In genomic region chr12:12097821-12098688, GRCh38 we compare ENCODE assay signal across 20 cellular contexts. TPM values are rescaled to one million over a fixed set of nuclear protein-coding genes. Genes with fewer than 3 reads are reported as not detected.
DNase-seq lines count a peak whose midpoint lies in the region; ATAC-seq, FAIRE-seq and TF ChIP-seq lines count a peak whose summit lies in the region.
"Had no signal": no experiment of that assay in that cellular context is flagged by ENCODE, and none has a peak within 500 bp of the region (broad histone marks: within the 10 kb centered on the region; RNA-seq: fewer than 3 reads in every experiment).

No MANE protein-coding gene starts in this region.

- H2AFZ ChIP-seq in astrocyte (ENCODE audit: low read depth, low read length) = no peak overlapping the region

- no peak for FAIRE-seq in astrocyte (lab: Jason Lieb, UNC)
- FAIRE-seq: G401.6, GM12892 had no signal

- H3K4me1 Mint-ChIP-seq in activated CD8-positive, alpha-beta memory T cell treated with anti-CD3 and anti-CD28 coated beads, Interleukin-2, amount 10 ng/mL, durations not matched to agents 7 days and 5 days = no peaks in the 10 kb centered on the region
- H3K4me1 Mint-ChIP-seq in astrocyte (ENCODE audit: low read depth, unreplicated experiment) = peaks cover 3% of the 10 kb centered on the region
- H3K4me1 Mint-ChIP-seq: B cell, H9 had no signal

- no peak overlapping the region for H3K27ac Mint-ChIP-seq in activated CD8-positive, alpha-beta memory T cell treated with anti-CD3 and anti-CD28 coated beads, Interleukin-2, amount 10 ng/mL, durations not matched to agents 7 days and 5 days
- no peak overlapping the region for H3K27ac Mint-ChIP-seq in astrocyte (ENCODE audit: unreplicated experiment)
- H3K27ac Mint-ChIP-seq: B cell; CD4-positive, alpha-beta T cell; H9 had no signal

- DNase-seq in activated CD8-positive, alpha-beta memory T cell treated with anti-CD3 and anti-CD28 coated beads, Interleukin-2, amount 10 ng/mL, durations not matched to agents 7 days and 5 days = peak; percentile 23
- no peak for DNase-seq in activated CD8-positive, alpha-beta memory T cell treated with anti-CD3 and anti-CD28 coated beads, Interleukin-2, amount 50 U/mL, for 4 hours
- peak; percentile 50 for DNase-seq in astrocyte (ENCODE audit: low read depth)
- DNase-seq in fibroblast of villous mesenchyme (ENCODE audit: low read depth) = peak; percentile 25
- no peak for DNase-seq in NCI-H526 treated with DMSO at 0.1 percent for 48 hours (lab: John Stamatoyannopoulos, UW)
- no peak for DNase-seq in Peyer's patch
- no peak for DNase-seq in NOMO-1 treated with dmso at 0.1 percent for 144 hours (lab: John Stamatoyannopoulos, UW; ENCODE audit: unreplicated experiment)
- DNase-seq: C1 segment of cervical spinal cord; Calu3; CD4-positive, alpha-beta T cell; DMS 273 treated with DMSO at 0.1 percent for 48 hours; DMS79; EL; GOT3; H9 had no signal

- H3K36me3 ChIP-seq in astrocyte (ENCODE audit: insufficient read depth, low read length) (no peaks in the 10 kb centered on the region), Peyer's patch (peaks cover 0 to 39% (median 0%) of the 10 kb centered on the region in 3 donors)

- H3K4me1 ChIP-seq in astrocyte (ENCODE audit: insufficient read depth, low read length) (peaks cover 12% of the 10 kb centered on the region), Peyer's patch (no peaks in the 10 kb centered on the region)

- peaks cover 12% of the 10 kb centered on the region for H3K27me3 Mint-ChIP-seq in activated CD8-positive, alpha-beta memory T cell treated with anti-CD3 and anti-CD28 coated beads, Interleukin-2, amount 10 ng/mL, durations not matched to agents 7 days and 5 days
- no peaks in the 10 kb centered on the region for H3K27me3 Mint-ChIP-seq in astrocyte (ENCODE audit: low read depth, unreplicated experiment)
- H3K27me3 Mint-ChIP-seq: CD4-positive, alpha-beta T cell had no signal

- H3K27me3 ChIP-seq in astrocyte (ENCODE audit: insufficient read depth, low read length) (no peaks in the 10 kb centered on the region), Peyer's patch (no peaks in the 10 kb centered on the region)

- no peak for TF ChIP-seq POLR2A in Peyer's patch (IDR thresholded peaks at IDR 0.05)

- H3K9me3 ChIP-seq in astrocyte (ENCODE audit: insufficient read depth, low read depth, low read length) (no peaks in the 10 kb centered on the region), Peyer's patch (no peaks in the 10 kb centered on the region)

- no peaks in the 10 kb centered on the region for H3K9me3 Mint-ChIP-seq in activated CD8-positive, alpha-beta memory T cell treated with anti-CD3 and anti-CD28 coated beads, Interleukin-2, amount 10 ng/mL, durations not matched to agents 7 days and 5 days (ENCODE audit: low read depth)
- H3K9me3 Mint-ChIP-seq in astrocyte (ENCODE audit: unreplicated experiment) = peaks cover 2% of the 10 kb centered on the region
- H3K9me3 Mint-ChIP-seq: CD4-positive, alpha-beta T cell; H9 had no signal

- no peak overlapping the region for H3K4me2 ChIP-seq in astrocyte (ENCODE audit: low read length)

- peaks cover 11% of the 10 kb centered on the region for H3K36me3 Mint-ChIP-seq in activated CD8-positive, alpha-beta memory T cell treated with anti-CD3 and anti-CD28 coated beads, Interleukin-2, amount 10 ng/mL, durations not matched to agents 7 days and 5 days
- H3K36me3 Mint-ChIP-seq in astrocyte (ENCODE audit: low read depth, unreplicated experiment) = peaks cover 19% of the 10 kb centered on the region

- CTCF ChIA-PET in activated CD8-positive, alpha-beta memory T cell treated with anti-CD3 and anti-CD28 coated beads, Interleukin-2, amount 10 ng/mL, durations not matched to agents 7 days and 5 days (lab: Charles Lee) = interaction anchor here (0.6 kb wide), 1 partner anchor 745 kb away, joined by 5 read pairs; no protein-coding TSS in a partner anchor

- no peak for ATAC-seq in activated CD8-positive, alpha-beta memory T cell treated with anti-CD3 and anti-CD28 coated beads, Interleukin-2, amount 10 ng/mL, durations not matched to agents 7 days and 5 days

- H3K27ac ChIP-seq in astrocyte (ENCODE audit: low read depth, low read length) = no peak overlapping the region
- no peak overlapping the region for H3K27ac ChIP-seq in Peyer's patch
- H3K27ac ChIP-seq: HL-60 had no signal

- no peaks in the 10 kb centered on the region for H3K79me2 ChIP-seq in astrocyte (ENCODE audit: insufficient read depth, low read length)

- H4K20me1 ChIP-seq in astrocyte (ENCODE audit: insufficient read depth, low read length) = no peaks in the 10 kb centered on the region

- TF ChIP-seq CTCF in astrocyte (IDR thresholded peaks at IDR 0.05; ENCODE audit: insufficient read depth, low read depth, low read length) (no peak), fibroblast of villous mesenchyme (IDR thresholded peaks at IDR 0.05; ENCODE audit: insufficient read depth, low read depth, low read length) (no peak), Peyer's patch (IDR thresholded peaks at IDR 0.05) (no peak)

- H3K4me3 Mint-ChIP-seq in activated CD8-positive, alpha-beta memory T cell treated with anti-CD3 and anti-CD28 coated beads, Interleukin-2, amount 10 ng/mL, durations not matched to agents 7 days and 5 days = no peak overlapping the region
- H3K4me3 Mint-ChIP-seq in astrocyte (ENCODE audit: unreplicated experiment) = no peak overlapping the region
- H3K4me3 Mint-ChIP-seq: B cell; CD4-positive, alpha-beta T cell; H9 had no signal

- no peak overlapping the region for H3K9ac ChIP-seq in astrocyte (ENCODE audit: low read length)

- H3K4me3 ChIP-seq in astrocyte (ENCODE audit: insufficient read depth, low read depth, low read length) (no peak overlapping the region), fibroblast of villous mesenchyme (ENCODE audit: low read depth, low read length) (no peak overlapping the region), Peyer's patch (no peak overlapping the region)

RNA-seq across cellular contexts. Expression of gene BCL2L14, which starts 27.3 kb away (rescaled TPM):
- total RNA-seq in activated CD8-positive, alpha-beta memory T cell treated with anti-CD3 and anti-CD28 coated beads, Interleukin-2, amount 10 ng/mL, durations not matched to agents 7 days and 5 days = 10 to 100 TPM in 1 of 2 experiments, 1 to 10 TPM in 1; 3.3 to 12.2 TPM
- total RNA-seq in astrocyte (not detected in 2 replicates), fibroblast of villous mesenchyme (not detected in 2 replicates), Peyer's patch (100 to 1,000 TPM in 1 of 4 donors, 10 to 100 TPM in 3; 69.3 to 101 (median 87.7) TPM)
- total RNA-seq: A172, B cell had no signal

Comparison
In these comparisons a context has a peak if more than half of its experiments do, and no peak if none do; other contexts are left out.
1. DNase-seq: peak in activated CD8-positive, alpha-beta memory T cell treated with anti-CD3 and anti-CD28 coated beads, Interleukin-2, amount 10 ng/mL, durations not matched to agents 7 days and 5 days (single experiment), astrocyte (single experiment) and fibroblast of villous mesenchyme (single experiment); none in activated CD8-positive, alpha-beta memory T cell treated with anti-CD3 and anti-CD28 coated beads, Interleukin-2, amount 50 U/mL, for 4 hours (single experiment), NCI-H526 treated with DMSO at 0.1 percent for 48 hours (single experiment), Peyer's patch (0 of 3) and NOMO-1 treated with dmso at 0.1 percent for 144 hours (single experiment).
2. RNA of gene BCL2L14, which starts 27.3 kb away (total RNA-seq): 69.3 to 101 TPM in Peyer's patch; 3.3 to 12.2 TPM in activated CD8-positive, alpha-beta memory T cell treated with anti-CD3 and anti-CD28 coated beads, Interleukin-2, amount 10 ng/mL, durations not matched to agents 7 days and 5 days, not detected in astrocyte and not detected in fibroblast of villous mesenchyme; every median in the first group is over 4 times any median in the second.